ENCODE assay signal across 17 cellular contexts in the genomic region with DNA sequence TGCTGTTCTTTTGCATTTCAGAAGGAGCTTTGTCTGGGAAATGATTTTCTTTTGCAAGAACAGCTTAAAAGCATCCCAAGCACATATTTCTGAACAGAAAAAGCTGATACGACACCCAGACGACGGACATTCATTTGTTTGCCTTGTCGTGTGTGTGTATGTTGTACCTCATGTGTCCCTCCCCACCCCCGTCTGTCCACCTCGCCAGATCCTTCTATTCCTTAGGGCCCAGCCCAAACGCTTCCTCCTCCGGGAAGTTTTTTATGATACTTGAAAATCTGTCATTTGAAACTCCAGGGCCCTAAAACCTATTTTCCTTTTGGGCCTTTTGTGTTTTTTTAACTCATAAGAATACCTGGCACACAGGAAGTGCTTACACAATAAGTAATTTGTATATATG. TPM values are rescaled to one million over a fixed set of nuclear protein-coding genes. Genes with fewer than 3 reads are reported as not detected.
DNase-seq lines count a peak whose midpoint lies in the region; ATAC-seq and TF ChIP-seq lines count a peak whose summit lies in the region.
"Had no signal": no experiment of that assay in that cellular context is flagged by ENCODE, and none has a peak within 500 bp of the region (broad histone marks: within the 10 kb centered on the region; RNA-seq: fewer than 3 reads in every experiment).

No MANE protein-coding gene starts in this region.

- H3K27ac ChIP-seq in OCI-LY7 (ENCODE audit: low read depth, low read length, poor library complexity, severe bottlenecking) (peak overlapping the region; percentile 98), endodermal cell (ENCODE audit: low read depth, low read length) (no peak overlapping the region)

- POLR2A ChIA-PET in OCI-LY7 (lab: Charles Lee) (interaction anchor here (1.1 to 11.0 kb wide), 2 partner anchors 9 to 65 kb away, joined by 3 to 206 read pairs; a partner anchor contains a TSS), GM10248 (lab: Yijun Ruan, JAX) (interaction anchor here (0.8 kb wide), 1 partner anchor 9 kb away, joined by 3 read pairs; a partner anchor contains a TSS)
- POLR2A ChIA-PET in activated CD4-positive, alpha-beta T cell treated with anti-CD3 and anti-CD28 coated beads for 36 hours (lab: Charles Lee) = no interaction called here

- H3K27ac Mint-ChIP-seq in endodermal cell (no peak overlapping the region), naive B cell (peak overlapping the region; percentile 83 to 98 (median 96)), type B pancreatic cell (no peak overlapping the region)
- no peak overlapping the region for H3K27ac Mint-ChIP-seq in activated CD4-positive, alpha-beta T cell treated with anti-CD3 and anti-CD28 coated beads for 36 hours

- no peak overlapping the region for H3K4me3 ChIP-seq in OCI-LY7 (ENCODE audit: low read depth, low read length, poor library complexity, severe bottlenecking)
- H3K4me3 ChIP-seq in endodermal cell (ENCODE audit: low read length) = peak overlapping the region; percentile 21
- H3K4me3 ChIP-seq: K562 had no signal

- H3K27me3 ChIP-seq in endodermal cell (ENCODE audit: control insufficient read depth, insufficient read depth, low read length, poor library complexity, severe bottlenecking) = no peaks in the 10 kb centered on the region

- H3K4me1 ChIP-seq in OCI-LY7 (ENCODE audit: insufficient read depth, low read length, poor library complexity, severe bottlenecking) (peaks cover 62% of the 10 kb centered on the region), endodermal cell (ENCODE audit: control insufficient read depth, insufficient read depth, low read length) (no peaks in the 10 kb centered on the region)

- peak overlapping the region; percentile 82 for H3K4me2 ChIP-seq in OCI-LY7 (ENCODE audit: low read length)

- no peaks in the 10 kb centered on the region for H4K20me1 ChIP-seq in OCI-LY7 (ENCODE audit: insufficient read depth, low read length)

- 93 to 98% methylated on average over 6 to 8 of the region's 8 CpGs for WGBS in endodermal cell (ENCODE audit: insufficient coverage in 1 of 2, insufficient read length in 1 of 2), 2 experiments

- H3K36me3 ChIP-seq in OCI-LY7 (ENCODE audit: insufficient read depth, low read length) = peaks cover 47% of the 10 kb centered on the region
- no peaks in the 10 kb centered on the region for H3K36me3 ChIP-seq in endodermal cell (ENCODE audit: control insufficient read depth, insufficient read depth, low read length)

- no peak for DNase-seq in OCI-LY7 (ENCODE audit: low spot score)
- DNase-seq in endodermal cell = no peak
- DNase-seq in naive B cell = no peak
- no peak for DNase-seq in type B pancreatic cell (ENCODE audit: extremely low spot score, unreplicated experiment)
- DNase-seq in GM10248 (ENCODE audit: extremely low spot score) = no peak
- DNase-seq in NCI-H82 treated with DMSO at 0.1 percent for 48 hours (lab: John Stamatoyannopoulos, UW; ENCODE audit: unreplicated experiment) = no peak
- no peak for DNase-seq in activated CD4-positive, alpha-beta T cell treated with anti-CD3 and anti-CD28 coated beads for 36 hours
- DNase-seq: C1 segment of cervical spinal cord, DMS79, GOT3, NCI-H1105, NCI-H1694 treated with DMSO at 0.1 percent for 48 hours, NCI-H510A treated with DMSO at 0.1 percent for 48 hours, NCI-H774 had no signal

- H3K9me3 Mint-ChIP-seq in endodermal cell (no peaks in the 10 kb centered on the region), naive B cell (no peaks in the 10 kb centered on the region), type B pancreatic cell (no peaks in the 10 kb centered on the region)
- no peaks in the 10 kb centered on the region for H3K9me3 Mint-ChIP-seq in activated CD4-positive, alpha-beta T cell treated with anti-CD3 and anti-CD28 coated beads for 36 hours (ENCODE audit: low read depth)

- no peak overlapping the region for H3K9ac ChIP-seq in endodermal cell (ENCODE audit: extremely low read depth, low read length, poor library complexity, severe bottlenecking)

- ATAC-seq in naive B cell (ENCODE audit: low read depth in 2 of 2) = no peak
- ATAC-seq in activated CD4-positive, alpha-beta T cell treated with anti-CD3 and anti-CD28 coated beads for 36 hours = no peak
- ATAC-seq: HCT116, K562, Panc1 had no signal

- no peaks in the 10 kb centered on the region for H3K36me3 Mint-ChIP-seq in endodermal cell (ENCODE audit: low read depth)
- H3K36me3 Mint-ChIP-seq in naive B cell = peaks cover 8 to 14% of the 10 kb centered on the region in 2 donors
- peaks cover 17% of the 10 kb centered on the region for H3K36me3 Mint-ChIP-seq in type B pancreatic cell
- peaks cover 17% of the 10 kb centered on the region for H3K36me3 Mint-ChIP-seq in activated CD4-positive, alpha-beta T cell treated with anti-CD3 and anti-CD28 coated beads for 36 hours (ENCODE audit: low read depth)

- H3K27me3 Mint-ChIP-seq in endodermal cell (ENCODE audit: insufficient read depth) (no peaks in the 10 kb centered on the region), naive B cell (no peaks in the 10 kb centered on the region), type B pancreatic cell (no peaks in the 10 kb centered on the region)
- H3K27me3 Mint-ChIP-seq in activated CD4-positive, alpha-beta T cell treated with anti-CD3 and anti-CD28 coated beads for 36 hours = no peaks in the 10 kb centered on the region

- TF ChIP-seq CTCF in OCI-LY7 (conservative IDR thresholded peaks at IDR 0.05; ENCODE audit: low read length) (no peak), endodermal cell (conservative IDR thresholded peaks at IDR 0.05) (no peak), type B pancreatic cell (conservative IDR thresholded peaks at IDR 0.05) (no peak), GM10248 (IDR thresholded peaks at IDR 0.05; ENCODE audit: control extremely low read depth, extremely low read depth, low read depth, missing control alignments) (no peak)

- H3K4me3 Mint-ChIP-seq in endodermal cell (no peak overlapping the region), naive B cell (peak overlapping the region in 7 of 8 donors; percentile 13 to 91 (median 58)), type B pancreatic cell (peak overlapping the region; percentile 39)
- no peak overlapping the region for H3K4me3 Mint-ChIP-seq in activated CD4-positive, alpha-beta T cell treated with anti-CD3 and anti-CD28 coated beads for 36 hours

- CTCF ChIA-PET in OCI-LY7 (lab: Charles Lee; ENCODE audit: unreplicated experiment) = no interaction called here
- CTCF ChIA-PET in GM10248 (lab: Yijun Ruan, JAX) = interaction anchor here (0.7 to 2.2 kb wide), 3 partner anchors 9 to 132 kb away, joined by 3 to 8 read pairs (median 3); a partner anchor contains a TSS
- CTCF ChIA-PET in activated CD4-positive, alpha-beta T cell treated with anti-CD3 and anti-CD28 coated beads for 36 hours (lab: Charles Lee) = interaction anchor here (1.4 kb wide), 1 partner anchor 130 kb away, joined by 5 read pairs; no protein-coding TSS in a partner anchor

- intact Hi-C loops in OCI-LY7 (cut with micrococcal nuclease; ENCODE audit: unreplicated experiment) = no loop called here
- intact Hi-C loops in activated CD4-positive, alpha-beta T cell treated with anti-CD3 and anti-CD28 coated beads for 36 hours (cut with DNase I, micrococcal nuclease) = no loop called here

- H3K79me2 ChIP-seq in OCI-LY7 (ENCODE audit: insufficient read depth, low read depth, low read length) = peaks cover 45% of the 10 kb centered on the region; the same call in 1 of the 2 replicates

- H3K9me2 ChIP-seq in OCI-LY7 (ENCODE audit: insufficient read depth, low read length) = no peaks in the 10 kb centered on the region

- BruUV-seq in OCI-LY7 (replicated peaks; lab: Mats Ljungman, UMichigan) = no TSS peak

- H3K4me1 Mint-ChIP-seq in endodermal cell (peaks cover 25% of the 10 kb centered on the region), naive B cell (peaks cover 67 to 94% (median 86%) of the 10 kb centered on the region in 3 donors), type B pancreatic cell (ENCODE audit: unreplicated experiment) (peaks cover 37% of the 10 kb centered on the region)
- H3K4me1 Mint-ChIP-seq in activated CD4-positive, alpha-beta T cell treated with anti-CD3 and anti-CD28 coated beads for 36 hours = peaks cover 40% of the 10 kb centered on the region

- H2AFZ ChIP-seq in OCI-LY7 (ENCODE audit: low read length) = no peak overlapping the region

- no peaks in the 10 kb centered on the region for H3K9me3 ChIP-seq in OCI-LY7 (ENCODE audit: low read length)
- no peaks in the 10 kb centered on the region for H3K9me3 ChIP-seq in endodermal cell (ENCODE audit: control insufficient read depth, low read length)

RNA-seq across cellular contexts. Expression of a gene that starts 8.8 kb away (rescaled TPM):
- 84.4 and 87.4 TPM in 2 replicates for total RNA-seq in OCI-LY7 (2014; rRNA removed; shearing (Covaris generic))
- total RNA-seq in OCI-LY7 (2022) (104 and 133 TPM in 2 replicates), endodermal cell (1 to 10 TPM; 5.9 TPM), type B pancreatic cell (ENCODE audit: low replicate concordance) (22.0 and 45.9 TPM in 2 replicates)
- polyA plus RNA-seq in endodermal cell (2013, experiment 1 of 2) = 4.1 TPM
- polyA plus RNA-seq in endodermal cell (2013, experiment 2 of 2) = 5.7 TPM
- 100 to 1,000 TPM in 1 of 6 donors, 10 to 100 TPM in 5; 54.8 to 110 (median 87.3) TPM for polyA plus RNA-seq in naive B cell (ENCODE audit: low read depth in 6 of 6)
- total RNA-seq in activated CD4-positive, alpha-beta T cell treated with anti-CD3 and anti-CD28 coated beads for 36 hours = 10 to 100 TPM; 48.6 to 55.6 TPM

RNA-seq across cellular contexts. Expression of a gene that starts 34.9 kb away (rescaled TPM):
- total RNA-seq in OCI-LY7 (2014; rRNA removed; shearing (Covaris generic)) = 11.9 and 12.8 TPM in 2 replicates
- 6.9 and 9.1 TPM in 2 replicates for total RNA-seq in OCI-LY7 (2022)
- total RNA-seq in endodermal cell = 10 to 100 TPM; 18.4 to 18.6 TPM
- 9.8 TPM for polyA plus RNA-seq in endodermal cell (2013, experiment 1 of 2)
- polyA plus RNA-seq in endodermal cell (2013, experiment 2 of 2) = 10.0 TPM
- polyA plus RNA-seq in naive B cell (ENCODE audit: low read depth in 6 of 6) = 10 to 100 TPM; 18.8 to 27.6 (median 22.2) TPM
- 27.9 and 49.6 TPM in 2 replicates for total RNA-seq in type B pancreatic cell (ENCODE audit: low replicate concordance)
- 1 to 10 TPM; 3.5 to 4.9 TPM for total RNA-seq in activated CD4-positive, alpha-beta T cell treated with anti-CD3 and anti-CD28 coated beads for 36 hours

Comparison
In these comparisons a context has a peak if more than half of its experiments do, and no peak if none do; other contexts are left out.
1. H3K27ac Mint-ChIP-seq: peak in naive B cell (6 of 6); none in endodermal cell (single experiment), type B pancreatic cell (single experiment) and activated CD4-positive, alpha-beta T cell treated with anti-CD3 and anti-CD28 coated beads for 36 hours (single experiment).
2. H3K4me3 Mint-ChIP-seq: peak in naive B cell (7 of 8) and type B pancreatic cell (single experiment); none in endodermal cell (single experiment) and activated CD4-positive, alpha-beta T cell treated with anti-CD3 and anti-CD28 coated beads for 36 hours (single experiment).